8 cellular contexts compared by ENCODE assay signal in genomic region chr1:221708076-221708571, GRCh38. TPM values are rescaled to one million over a fixed set of nuclear protein-coding genes. Genes with fewer than 3 reads are reported as not detected.
DNase-seq lines count a peak whose midpoint lies in the region; ATAC-seq, FAIRE-seq and TF ChIP-seq lines count a peak whose summit lies in the region.

No MANE protein-coding gene starts in this region.

- H3K4me1 ChIP-seq in A549 (peaks cover 54% of the 10 kb centered on the region), neutrophil (ENCODE audit: control insufficient read depth in 1 of 2, insufficient read depth in 1 of 2, low read depth in 1 of 2, low read length in 1 of 2) (peaks cover 8 to 28% of the 10 kb centered on the region in 2 experiments), OCI-LY7 (ENCODE audit: insufficient read depth, low read length, poor library complexity, severe bottlenecking) (no peaks in the 10 kb centered on the region)

- H3K79me2 ChIP-seq in OCI-LY7 (ENCODE audit: insufficient read depth, low read depth, low read length): no peaks in the 10 kb centered on the region

- H3K9me3 Mint-ChIP-seq in MCF 10A (ENCODE audit: unreplicated experiment): no peaks in the 10 kb centered on the region

- H3K27me3 Mint-ChIP-seq in MCF 10A (ENCODE audit: insufficient read depth, unreplicated experiment): no peaks in the 10 kb centered on the region

- no peak for TF ChIP-seq RAD21 in A549 (conservative IDR thresholded peaks at IDR 0.05 in 1 of 2, IDR thresholded peaks at IDR 0.05 in 1 of 2)

- H3K4me1 Mint-ChIP-seq in MCF 10A (ENCODE audit: insufficient read depth, unreplicated experiment): peaks cover 26% of the 10 kb centered on the region

- no peak overlapping the region for H3K4me3 ChIP-seq in A549
- H3K4me3 ChIP-seq in neutrophil (ENCODE audit: low read depth in 1 of 2, low read length in 1 of 2): no peak overlapping the region
- H3K4me3 ChIP-seq in OCI-LY7 (ENCODE audit: low read depth, low read length, poor library complexity, severe bottlenecking): no peak overlapping the region

- no peaks in the 10 kb centered on the region for H3K27me3 ChIP-seq in neutrophil

- H3K4me3 Mint-ChIP-seq in MCF 10A (ENCODE audit: unreplicated experiment): no peak overlapping the region

- H3K36me3 ChIP-seq in neutrophil (no peaks in the 10 kb centered on the region), OCI-LY7 (ENCODE audit: insufficient read depth, low read length) (no peaks in the 10 kb centered on the region)

- peak overlapping the region; percentile 54 to 55; a peak in 4 of 6 replicates for H3K27ac ChIP-seq in A549
- peak overlapping the region; percentile 15 for H3K27ac ChIP-seq in neutrophil
- no peak overlapping the region for H3K27ac ChIP-seq in OCI-LY7 (ENCODE audit: low read depth, low read length, poor library complexity, severe bottlenecking)

- DNase-seq in A549 (ENCODE audit: low read depth in 1 of 2, low spot score in 1 of 2) (no peak), RPMI7951 (ENCODE audit: low read depth) (peak; percentile 97), MCF 10A (ENCODE audit: unreplicated experiment) (no peak), OCI-LY7 (ENCODE audit: low spot score) (no peak), NCI-H2107 (lab: John Stamatoyannopoulos, UW) (no peak)

- TF ChIP-seq CTCF in A549 (IDR thresholded peaks at IDR 0.05): no peak
- no peak for TF ChIP-seq CTCF in MCF 10A (IDR thresholded peaks at IDR 0.05; ENCODE audit: unreplicated experiment)
- TF ChIP-seq CTCF in neutrophil (IDR thresholded peaks at IDR 0.05): no peak
- no peak for TF ChIP-seq CTCF in OCI-LY7 (conservative IDR thresholded peaks at IDR 0.05; ENCODE audit: low read length)

- H4K20me1 ChIP-seq in OCI-LY7 (ENCODE audit: insufficient read depth, low read length): no peaks in the 10 kb centered on the region

- no peaks in the 10 kb centered on the region for H3K9me3 ChIP-seq in A549
- H3K9me3 ChIP-seq in neutrophil: no peaks in the 10 kb centered on the region
- H3K9me3 ChIP-seq in OCI-LY7 (ENCODE audit: low read length): no peaks in the 10 kb centered on the region

- H3K4me2 ChIP-seq in A549: peak overlapping the region; percentile 60; the same call in 2 of the 3 replicates
- H3K4me2 ChIP-seq in OCI-LY7 (ENCODE audit: low read length): no peak overlapping the region

- TF ChIP-seq POLR2A in A549 (IDR thresholded peaks at IDR 0.05; ENCODE audit: low read length): no peak

- peaks cover 29% of the 10 kb centered on the region for H3K36me3 Mint-ChIP-seq in MCF 10A (ENCODE audit: insufficient read depth, unreplicated experiment)

- BruUV-seq in MCF 10A (replicated peaks; lab: Mats Ljungman, UMichigan) (no TSS peak), OCI-LY7 (replicated peaks; lab: Mats Ljungman, UMichigan) (no TSS peak)

- H3K9me2 ChIP-seq in OCI-LY7 (ENCODE audit: insufficient read depth, low read length): no peaks in the 10 kb centered on the region

- FAIRE-seq in A549 (lab: Jason Lieb, UNC): no peak

- CTCF ChIA-PET in A549 (lab: Yijun Ruan, JAX): no interaction called here
- CTCF ChIA-PET in MCF 10A (lab: Yijun Ruan, JAX): interaction anchor here (0.6 to 2.6 kb wide), 11 partner anchors 9 to 748 kb away, joined by 3 to 9 read pairs (median 4); partner anchors contain the start of gene DUSP10
- CTCF ChIA-PET in OCI-LY7 (lab: Charles Lee; ENCODE audit: unreplicated experiment): interaction anchor here (0.6 kb wide), 1 partner anchor 275 kb away, joined by 3 read pairs; no protein-coding TSS in a partner anchor

- H2AFZ ChIP-seq in OCI-LY7 (ENCODE audit: low read length): no peak overlapping the region

- POLR2A ChIA-PET in A549 (lab: Yijun Ruan, JAX) (interaction anchor here (1.2 kb wide), 1 partner anchor 34 kb away, joined by 4 read pairs; the partner anchor contains the start of gene DUSP10), MCF 10A (lab: Yijun Ruan, JAX) (interaction anchor here (0.6 to 4.7 kb wide), 9 partner anchors 10 to 747 kb away, joined by 3 to 18 read pairs (median 4); partner anchors contain the start of gene DUSP10), OCI-LY7 (lab: Charles Lee) (interaction anchor here (0.6 to 1.3 kb wide), 9 partner anchors 16 to 1252 kb away, joined by 3 to 4 read pairs (median 3); partner anchors contain the start of gene DUSP10)

- intact Hi-C loops in MCF 10A (cut with micrococcal nuclease) (no loop called here), OCI-LY7 (cut with micrococcal nuclease; ENCODE audit: unreplicated experiment) (no loop called here)

- TF ChIP-seq EP300 in A549 (IDR thresholded peaks at IDR 0.05): no peak

- ATAC-seq in A549: no peak
- peak; percentile 53 for ATAC-seq in GM18519 (IDR thresholded peaks at IDR 0.05; ENCODE audit: low FRiP score, unreplicated experiment)
- peak; percentile 55 for ATAC-seq in HG02981 (IDR thresholded peaks at IDR 0.05; ENCODE audit: unreplicated experiment)

- H3K27ac Mint-ChIP-seq in MCF 10A (ENCODE audit: low read depth, unreplicated experiment): peak overlapping the region; percentile 50

- 87% methylated on average over 5 of the region's 5 CpGs for WGBS in A549 (ENCODE audit: missing lambda C conversion rate)

TF ChIP-seq in A549, 52 proteins besides CTCF, POLR2A, EP300 and RAD21:
- TF ChIP-seq RFX5 (IDR thresholded peaks at IDR 0.05): no peak

RNA-seq across cellular contexts. Expression of gene DUSP10, which starts 33.8 kb away (rescaled TPM):
- polyA plus RNA-seq in A549 (2011; rRNA removed) (4.8 and 5.0 TPM in 2 replicates), A549 (2017; fragmentation: RNase III; extraction: RNeasy Plus Mini Kit Qiagen cat#74134 plus additional on column Dnase treatment) (3.4 to 5.4 TPM (median 5.2 TPM) in 3 replicates)
- 2.1 and 3.0 TPM in 2 replicates for polyA plus RNA-seq in A549 (2012; cell fraction: cytosol; rRNA removed)
- 3.9 and 4.1 TPM in 2 replicates for polyA plus RNA-seq in A549 (2012; cell fraction: nucleus; rRNA removed)
- polyA minus RNA-seq in A549 (2011; rRNA and poly(A)+ RNA removed): 7.3 and 8.7 TPM in 2 replicates
- total RNA-seq in RPMI7951 (2014; rRNA removed; shearing (Covaris generic)): 27.8 and 35.1 TPM in 2 replicates
- total RNA-seq in MCF 10A (2022) (15.9 and 22.0 TPM in 2 replicates), OCI-LY7 (2022) (2.6 and 3.7 TPM in 2 replicates)
- total RNA-seq in OCI-LY7 (2014; rRNA removed; shearing (Covaris generic)): 2.0 and 4.4 TPM in 2 replicates

Comparison
In these comparisons a context has a peak if more than half of its experiments do, and no peak if none do; other contexts are left out.
1. ATAC-seq: peak in GM18519 (single experiment) and HG02981 (single experiment); none in A549 (0 of 2).